34 cellular contexts compared by ENCODE assay signal in the genomic region with DNA sequence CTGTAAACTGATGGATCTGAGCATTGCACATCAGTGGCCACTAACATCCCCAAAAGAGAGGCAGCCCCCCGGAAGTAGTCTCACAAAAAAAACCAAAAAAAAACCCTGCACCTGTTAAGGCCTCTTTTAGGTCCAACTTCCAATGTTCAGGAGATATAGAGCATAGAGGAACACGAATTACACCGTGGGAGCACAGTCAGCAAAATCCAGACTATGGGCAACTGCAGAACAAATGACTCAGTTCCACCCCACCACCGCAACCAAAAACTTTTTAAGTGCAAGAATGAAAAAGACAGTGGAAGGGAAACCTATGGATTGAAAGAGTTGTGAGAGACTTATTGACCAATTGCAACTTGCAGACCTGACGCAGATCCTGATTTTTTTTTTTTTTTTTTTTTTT. TPM values are rescaled to one million over a fixed set of nuclear protein-coding genes. Genes with fewer than 3 reads are reported as not detected.
"Had no signal": no experiment of that assay in that cellular context is flagged by ENCODE, and none has a peak within 500 bp of the region (broad histone marks: within the 10 kb centered on the region; RNA-seq: fewer than 3 reads in every experiment).

No MANE protein-coding gene starts in this region.

- H3K36me3 ChIP-seq: cardiac muscle cell had no signal

- H3K27me3 ChIP-seq: ascending aorta, cardiac muscle cell had no signal

- FAIRE-seq: bronchial epithelial cell, TTC549 had no signal

- H3K4me3 ChIP-seq: ascending aorta, cardiac muscle cell had no signal

- H3K4me1 ChIP-seq: ascending aorta had no signal

- DNase-seq: activated B cell treated with CpG ODN at 0.5 μM for 24 hours; activated CD4-positive, alpha-beta memory T cell treated with anti-CD3 and anti-CD28 coated beads for 36 hours; activated CD4-positive, alpha-beta T cell treated with anti-CD3 and anti-CD28 coated beads for 4 hours; activated CD4-positive, alpha-beta T cell treated with anti-CD3 and anti-CD28 coated beads, Interleukin-2, amount 10 ng/mL, durations not matched to agents 24 days and 14 days; activated CD4-positive, alpha-beta T cell treated with anti-CD3 and anti-CD28 coated beads, Interleukin-2, amount 50 U/mL, for 1 hour; activated CD4-positive, alpha-beta T cell treated with anti-CD3 and anti-CD28 coated beads, Interleukin-2, amount 50 U/mL, for 4 hours; activated CD4-positive, CD25-positive, alpha-beta regulatory T cell treated with anti-CD3 and anti-CD28 coated beads, Interleukin-2, amount 50 U/mL, for 72 hours; activated CD8-positive, alpha-beta memory T cell treated with anti-CD3 and anti-CD28 coated beads, Interleukin-2, amount 50 U/mL, for 4 hours; activated CD8-positive, alpha-beta T cell treated with anti-CD3 and anti-CD28 coated beads for 36 hours; activated effector memory CD4-positive, alpha-beta T cell treated with anti-CD3 and anti-CD28 coated beads, Interleukin-2, amount 50 U/mL, for 16 hours; activated gamma-delta T cell treated with Interleukin-2 at 50 U/mL for 16 hours; activated naive CD4-positive, alpha-beta T cell; activated naive CD4-positive, alpha-beta T cell treated with anti-CD3 and anti-CD28 coated beads for 36 hours; activated naive CD8-positive, alpha-beta T cell treated with anti-CD3 and anti-CD28 coated beads, Interleukin-2, amount 10 ng/mL, durations not matched to agents 7 days and 5 days; activated naive CD8-positive, alpha-beta T cell treated with anti-CD3 and anti-CD28 coated beads, Interleukin-2, amount 50 U/mL, for 24 hours; activated T-cell treated with anti-CD3 and anti-CD28 coated beads for 4 hours; activated T-cell treated with anti-CD3 and anti-CD28 coated beads, Interleukin-2, amount 50 U/mL, for 1 hour; activated T-cell treated with anti-CD3 and anti-CD28 coated beads, Interleukin-2, amount 50 U/mL, for 4 hours; activated T-cell treated with anti-CD3 and anti-CD28 coated beads, Interleukin-2, amount 50 U/mL, for 72 hours; amygdala; anterior cingulate cortex; caudate nucleus; cerebellar nuclear complex; T-helper 2 cell; T-helper 9 cell had no signal

- H3K27ac ChIP-seq: ascending aorta, cardiac muscle cell, VCaP had no signal

- ATAC-seq: activated CD8-positive, alpha-beta T cell treated with anti-CD3 and anti-CD28 coated beads for 36 hours; activated naive CD8-positive, alpha-beta T cell treated with anti-CD3 and anti-CD28 coated beads, Interleukin-2, amount 50 U/mL, for 24 hours; activated T-cell treated with anti-CD3 and anti-CD28 coated beads, Interleukin-2, amount 50 U/mL, for 4 hours; activated T-cell treated with anti-CD3 and anti-CD28 coated beads, Interleukin-2, amount 50 U/mL, for 72 hours; activated T-helper 17 cell treated with anti-CD3 and anti-CD28 coated beads, Interleukin-2, amount 50 U/mL, for 72 hours had no signal

- H3K9me3 ChIP-seq: ascending aorta had no signal

RNA-seq across cellular contexts. Expression of a gene that starts 42.2 kb away (rescaled TPM):
- total RNA-seq: activated B cell treated with CpG ODN at 0.5 μM for 24 hours; activated CD4-positive, alpha-beta memory T cell treated with anti-CD3 and anti-CD28 coated beads for 36 hours; activated CD4-positive, alpha-beta T cell treated with anti-CD3 and anti-CD28 coated beads, Interleukin-2, amount 10 ng/mL, durations not matched to agents 24 days and 14 days; activated CD8-positive, alpha-beta memory T cell treated with anti-CD3 and anti-CD28 coated beads for 36 hours; activated CD8-positive, alpha-beta T cell treated with anti-CD3 and anti-CD28 coated beads for 36 hours; activated naive CD4-positive, alpha-beta T cell treated with anti-CD3 and anti-CD28 coated beads for 36 hours; activated naive CD8-positive, alpha-beta T cell treated with anti-CD3 and anti-CD28 coated beads, Interleukin-2, amount 10 ng/mL, durations not matched to agents 7 days and 5 days; activated T-cell treated with anti-CD3 and anti-CD28 coated beads, Interleukin-2, amount 50 U/mL, for 4 hours; activated T-cell treated with anti-CD3 and anti-CD28 coated beads, Interleukin-2, amount 50 U/mL, for 72 hours; activated T-helper 1 cell treated with anti-CD3 and anti-CD28 coated beads, Interleukin-12 subunit alpha, Interleukin-12 subunit beta, Interleukin-2, Interleukin-4 antibody, amounts not matched to agents 30 ng/mL and 10 ng/mL and 1 ng/mL, durations not matched to agents 14 hours and 24 hours and 36 hours; activated T-helper 17 cell treated with anti-CD3 and anti-CD28 coated beads, Interleukin-2, amount 50 U/mL, for 72 hours; ascending aorta; chondrocyte had no signal
- polyA plus RNA-seq: cardiac muscle cell had no signal
